ENCODE assay signal across 1 cellular context in the genomic region with DNA sequence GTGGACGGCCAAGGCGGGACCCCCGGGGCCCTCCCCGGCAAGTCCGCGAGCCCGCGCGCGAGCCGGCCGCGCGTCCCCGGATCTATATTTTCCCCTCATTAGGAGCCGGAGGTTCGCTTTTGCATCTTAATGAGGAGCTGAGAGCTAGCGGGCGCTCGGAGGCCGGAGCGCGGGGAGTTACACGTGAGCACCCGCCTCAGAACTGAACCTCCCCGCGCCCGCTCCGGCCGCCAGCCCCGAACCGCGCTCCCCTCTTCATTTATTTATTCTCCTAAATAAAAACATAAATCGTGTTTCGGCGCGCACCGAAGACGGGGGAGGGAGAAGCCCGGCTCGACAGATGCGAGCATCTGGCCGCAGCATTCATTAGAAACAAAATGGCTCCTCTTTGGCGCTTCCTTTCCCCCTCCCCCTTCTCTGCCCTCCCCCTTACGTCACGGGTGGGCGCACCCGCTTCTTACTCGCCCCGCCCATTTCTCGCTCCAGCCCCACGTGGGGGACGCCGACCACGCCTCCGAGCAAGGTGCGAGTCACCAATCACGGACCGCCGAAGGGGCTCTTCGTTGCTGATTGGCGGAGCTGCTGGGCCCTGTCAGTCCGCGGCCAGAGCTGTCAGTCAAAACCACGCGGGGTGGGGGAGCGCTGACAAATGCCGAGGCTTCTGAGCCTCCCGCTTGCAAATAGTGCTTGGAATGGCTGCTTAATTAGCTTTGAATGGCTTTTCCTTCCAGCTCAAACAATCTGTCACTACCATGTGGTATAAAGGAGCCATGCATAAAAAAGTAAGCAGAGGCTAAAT.
TF ChIP-seq lines count a peak whose summit lies in the region.

No MANE protein-coding gene starts in this region.

TF ChIP-seq in K562, 482 proteins besides CTCF, POLR2A, EP300 and RAD21 (continued from another document and continues in another):
- TF ChIP-seq, protein P1, sequence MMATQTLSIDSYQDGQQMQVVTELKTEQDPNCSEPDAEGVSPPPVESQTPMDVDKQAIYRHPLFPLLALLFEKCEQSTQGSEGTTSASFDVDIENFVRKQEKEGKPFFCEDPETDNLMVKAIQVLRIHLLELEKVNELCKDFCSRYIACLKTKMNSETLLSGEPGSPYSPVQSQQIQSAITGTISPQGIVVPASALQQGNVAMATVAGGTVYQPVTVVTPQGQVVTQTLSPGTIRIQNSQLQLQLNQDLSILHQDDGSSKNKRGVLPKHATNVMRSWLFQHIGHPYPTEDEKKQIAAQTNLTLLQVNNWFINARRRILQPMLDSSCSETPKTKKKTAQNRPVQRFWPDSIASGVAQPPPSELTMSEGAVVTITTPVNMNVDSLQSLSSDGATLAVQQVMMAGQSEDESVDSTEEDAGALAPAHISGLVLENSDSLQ (IDR thresholded peaks at IDR 0.05): peak; percentile 100
- TF ChIP-seq, protein P2, sequence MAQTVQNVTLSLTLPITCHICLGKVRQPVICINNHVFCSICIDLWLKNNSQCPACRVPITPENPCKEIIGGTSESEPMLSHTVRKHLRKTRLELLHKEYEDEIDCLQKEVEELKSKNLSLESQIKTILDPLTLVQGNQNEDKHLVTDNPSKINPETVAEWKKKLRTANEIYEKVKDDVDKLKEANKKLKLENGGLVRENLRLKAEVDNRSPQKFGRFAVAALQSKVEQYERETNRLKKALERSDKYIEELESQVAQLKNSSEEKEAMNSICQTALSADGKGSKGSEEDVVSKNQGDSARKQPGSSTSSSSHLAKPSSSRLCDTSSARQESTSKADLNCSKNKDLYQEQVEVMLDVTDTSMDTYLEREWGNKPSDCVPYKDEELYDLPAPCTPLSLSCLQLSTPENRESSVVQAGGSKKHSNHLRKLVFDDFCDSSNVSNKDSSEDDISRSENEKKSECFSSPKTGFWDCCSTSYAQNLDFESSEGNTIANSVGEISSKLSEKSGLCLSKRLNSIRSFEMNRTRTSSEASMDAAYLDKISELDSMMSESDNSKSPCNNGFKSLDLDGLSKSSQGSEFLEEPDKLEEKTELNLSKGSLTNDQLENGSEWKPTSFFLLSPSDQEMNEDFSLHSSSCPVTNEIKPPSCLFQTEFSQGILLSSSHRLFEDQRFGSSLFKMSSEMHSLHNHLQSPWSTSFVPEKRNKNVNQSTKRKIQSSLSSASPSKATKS (CRISPR knock-in tag; IDR thresholded peaks at IDR 0.05): no peak
- peak; percentile 7 for TF ChIP-seq CHD1 (IDR thresholded peaks at IDR 0.05; ENCODE audit: low read length)
- TF ChIP-seq, protein P3, sequence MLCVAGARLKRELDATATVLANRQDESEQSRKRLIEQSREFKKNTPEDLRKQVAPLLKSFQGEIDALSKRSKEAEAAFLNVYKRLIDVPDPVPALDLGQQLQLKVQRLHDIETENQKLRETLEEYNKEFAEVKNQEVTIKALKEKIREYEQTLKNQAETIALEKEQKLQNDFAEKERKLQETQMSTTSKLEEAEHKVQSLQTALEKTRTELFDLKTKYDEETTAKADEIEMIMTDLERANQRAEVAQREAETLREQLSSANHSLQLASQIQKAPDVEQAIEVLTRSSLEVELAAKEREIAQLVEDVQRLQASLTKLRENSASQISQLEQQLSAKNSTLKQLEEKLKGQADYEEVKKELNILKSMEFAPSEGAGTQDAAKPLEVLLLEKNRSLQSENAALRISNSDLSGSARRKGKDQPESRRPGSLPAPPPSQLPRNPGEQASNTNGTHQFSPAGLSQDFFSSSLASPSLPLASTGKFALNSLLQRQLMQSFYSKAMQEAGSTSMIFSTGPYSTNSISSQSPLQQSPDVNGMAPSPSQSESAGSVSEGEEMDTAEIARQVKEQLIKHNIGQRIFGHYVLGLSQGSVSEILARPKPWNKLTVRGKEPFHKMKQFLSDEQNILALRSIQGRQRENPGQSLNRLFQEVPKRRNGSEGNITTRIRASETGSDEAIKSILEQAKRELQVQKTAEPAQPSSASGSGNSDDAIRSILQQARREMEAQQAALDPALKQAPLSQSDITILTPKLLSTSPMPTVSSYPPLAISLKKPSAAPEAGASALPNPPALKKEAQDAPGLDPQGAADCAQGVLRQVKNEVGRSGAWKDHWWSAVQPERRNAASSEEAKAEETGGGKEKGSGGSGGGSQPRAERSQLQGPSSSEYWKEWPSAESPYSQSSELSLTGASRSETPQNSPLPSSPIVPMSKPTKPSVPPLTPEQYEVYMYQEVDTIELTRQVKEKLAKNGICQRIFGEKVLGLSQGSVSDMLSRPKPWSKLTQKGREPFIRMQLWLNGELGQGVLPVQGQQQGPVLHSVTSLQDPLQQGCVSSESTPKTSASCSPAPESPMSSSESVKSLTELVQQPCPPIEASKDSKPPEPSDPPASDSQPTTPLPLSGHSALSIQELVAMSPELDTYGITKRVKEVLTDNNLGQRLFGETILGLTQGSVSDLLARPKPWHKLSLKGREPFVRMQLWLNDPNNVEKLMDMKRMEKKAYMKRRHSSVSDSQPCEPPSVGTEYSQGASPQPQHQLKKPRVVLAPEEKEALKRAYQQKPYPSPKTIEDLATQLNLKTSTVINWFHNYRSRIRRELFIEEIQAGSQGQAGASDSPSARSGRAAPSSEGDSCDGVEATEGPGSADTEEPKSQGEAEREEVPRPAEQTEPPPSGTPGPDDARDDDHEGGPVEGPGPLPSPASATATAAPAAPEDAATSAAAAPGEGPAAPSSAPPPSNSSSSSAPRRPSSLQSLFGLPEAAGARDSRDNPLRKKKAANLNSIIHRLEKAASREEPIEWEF (CRISPR knock-in tag; IDR thresholded peaks at IDR 0.05): no peak
- TF ChIP-seq, protein P4, sequence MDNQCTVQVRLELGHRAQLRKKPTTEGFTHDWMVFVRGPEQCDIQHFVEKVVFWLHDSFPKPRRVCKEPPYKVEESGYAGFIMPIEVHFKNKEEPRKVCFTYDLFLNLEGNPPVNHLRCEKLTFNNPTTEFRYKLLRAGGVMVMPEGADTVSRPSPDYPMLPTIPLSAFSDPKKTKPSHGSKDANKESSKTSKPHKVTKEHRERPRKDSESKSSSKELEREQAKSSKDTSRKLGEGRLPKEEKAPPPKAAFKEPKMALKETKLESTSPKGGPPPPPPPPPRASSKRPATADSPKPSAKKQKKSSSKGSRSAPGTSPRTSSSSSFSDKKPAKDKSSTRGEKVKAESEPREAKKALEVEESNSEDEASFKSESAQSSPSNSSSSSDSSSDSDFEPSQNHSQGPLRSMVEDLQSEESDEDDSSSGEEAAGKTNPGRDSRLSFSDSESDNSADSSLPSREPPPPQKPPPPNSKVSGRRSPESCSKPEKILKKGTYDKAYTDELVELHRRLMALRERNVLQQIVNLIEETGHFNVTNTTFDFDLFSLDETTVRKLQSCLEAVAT (IDR thresholded peaks at IDR 0.05): peak in 1 of 2 experiments; percentile 13; a peak in 1 of 4 replicates
- TF ChIP-seq, protein P5, sequence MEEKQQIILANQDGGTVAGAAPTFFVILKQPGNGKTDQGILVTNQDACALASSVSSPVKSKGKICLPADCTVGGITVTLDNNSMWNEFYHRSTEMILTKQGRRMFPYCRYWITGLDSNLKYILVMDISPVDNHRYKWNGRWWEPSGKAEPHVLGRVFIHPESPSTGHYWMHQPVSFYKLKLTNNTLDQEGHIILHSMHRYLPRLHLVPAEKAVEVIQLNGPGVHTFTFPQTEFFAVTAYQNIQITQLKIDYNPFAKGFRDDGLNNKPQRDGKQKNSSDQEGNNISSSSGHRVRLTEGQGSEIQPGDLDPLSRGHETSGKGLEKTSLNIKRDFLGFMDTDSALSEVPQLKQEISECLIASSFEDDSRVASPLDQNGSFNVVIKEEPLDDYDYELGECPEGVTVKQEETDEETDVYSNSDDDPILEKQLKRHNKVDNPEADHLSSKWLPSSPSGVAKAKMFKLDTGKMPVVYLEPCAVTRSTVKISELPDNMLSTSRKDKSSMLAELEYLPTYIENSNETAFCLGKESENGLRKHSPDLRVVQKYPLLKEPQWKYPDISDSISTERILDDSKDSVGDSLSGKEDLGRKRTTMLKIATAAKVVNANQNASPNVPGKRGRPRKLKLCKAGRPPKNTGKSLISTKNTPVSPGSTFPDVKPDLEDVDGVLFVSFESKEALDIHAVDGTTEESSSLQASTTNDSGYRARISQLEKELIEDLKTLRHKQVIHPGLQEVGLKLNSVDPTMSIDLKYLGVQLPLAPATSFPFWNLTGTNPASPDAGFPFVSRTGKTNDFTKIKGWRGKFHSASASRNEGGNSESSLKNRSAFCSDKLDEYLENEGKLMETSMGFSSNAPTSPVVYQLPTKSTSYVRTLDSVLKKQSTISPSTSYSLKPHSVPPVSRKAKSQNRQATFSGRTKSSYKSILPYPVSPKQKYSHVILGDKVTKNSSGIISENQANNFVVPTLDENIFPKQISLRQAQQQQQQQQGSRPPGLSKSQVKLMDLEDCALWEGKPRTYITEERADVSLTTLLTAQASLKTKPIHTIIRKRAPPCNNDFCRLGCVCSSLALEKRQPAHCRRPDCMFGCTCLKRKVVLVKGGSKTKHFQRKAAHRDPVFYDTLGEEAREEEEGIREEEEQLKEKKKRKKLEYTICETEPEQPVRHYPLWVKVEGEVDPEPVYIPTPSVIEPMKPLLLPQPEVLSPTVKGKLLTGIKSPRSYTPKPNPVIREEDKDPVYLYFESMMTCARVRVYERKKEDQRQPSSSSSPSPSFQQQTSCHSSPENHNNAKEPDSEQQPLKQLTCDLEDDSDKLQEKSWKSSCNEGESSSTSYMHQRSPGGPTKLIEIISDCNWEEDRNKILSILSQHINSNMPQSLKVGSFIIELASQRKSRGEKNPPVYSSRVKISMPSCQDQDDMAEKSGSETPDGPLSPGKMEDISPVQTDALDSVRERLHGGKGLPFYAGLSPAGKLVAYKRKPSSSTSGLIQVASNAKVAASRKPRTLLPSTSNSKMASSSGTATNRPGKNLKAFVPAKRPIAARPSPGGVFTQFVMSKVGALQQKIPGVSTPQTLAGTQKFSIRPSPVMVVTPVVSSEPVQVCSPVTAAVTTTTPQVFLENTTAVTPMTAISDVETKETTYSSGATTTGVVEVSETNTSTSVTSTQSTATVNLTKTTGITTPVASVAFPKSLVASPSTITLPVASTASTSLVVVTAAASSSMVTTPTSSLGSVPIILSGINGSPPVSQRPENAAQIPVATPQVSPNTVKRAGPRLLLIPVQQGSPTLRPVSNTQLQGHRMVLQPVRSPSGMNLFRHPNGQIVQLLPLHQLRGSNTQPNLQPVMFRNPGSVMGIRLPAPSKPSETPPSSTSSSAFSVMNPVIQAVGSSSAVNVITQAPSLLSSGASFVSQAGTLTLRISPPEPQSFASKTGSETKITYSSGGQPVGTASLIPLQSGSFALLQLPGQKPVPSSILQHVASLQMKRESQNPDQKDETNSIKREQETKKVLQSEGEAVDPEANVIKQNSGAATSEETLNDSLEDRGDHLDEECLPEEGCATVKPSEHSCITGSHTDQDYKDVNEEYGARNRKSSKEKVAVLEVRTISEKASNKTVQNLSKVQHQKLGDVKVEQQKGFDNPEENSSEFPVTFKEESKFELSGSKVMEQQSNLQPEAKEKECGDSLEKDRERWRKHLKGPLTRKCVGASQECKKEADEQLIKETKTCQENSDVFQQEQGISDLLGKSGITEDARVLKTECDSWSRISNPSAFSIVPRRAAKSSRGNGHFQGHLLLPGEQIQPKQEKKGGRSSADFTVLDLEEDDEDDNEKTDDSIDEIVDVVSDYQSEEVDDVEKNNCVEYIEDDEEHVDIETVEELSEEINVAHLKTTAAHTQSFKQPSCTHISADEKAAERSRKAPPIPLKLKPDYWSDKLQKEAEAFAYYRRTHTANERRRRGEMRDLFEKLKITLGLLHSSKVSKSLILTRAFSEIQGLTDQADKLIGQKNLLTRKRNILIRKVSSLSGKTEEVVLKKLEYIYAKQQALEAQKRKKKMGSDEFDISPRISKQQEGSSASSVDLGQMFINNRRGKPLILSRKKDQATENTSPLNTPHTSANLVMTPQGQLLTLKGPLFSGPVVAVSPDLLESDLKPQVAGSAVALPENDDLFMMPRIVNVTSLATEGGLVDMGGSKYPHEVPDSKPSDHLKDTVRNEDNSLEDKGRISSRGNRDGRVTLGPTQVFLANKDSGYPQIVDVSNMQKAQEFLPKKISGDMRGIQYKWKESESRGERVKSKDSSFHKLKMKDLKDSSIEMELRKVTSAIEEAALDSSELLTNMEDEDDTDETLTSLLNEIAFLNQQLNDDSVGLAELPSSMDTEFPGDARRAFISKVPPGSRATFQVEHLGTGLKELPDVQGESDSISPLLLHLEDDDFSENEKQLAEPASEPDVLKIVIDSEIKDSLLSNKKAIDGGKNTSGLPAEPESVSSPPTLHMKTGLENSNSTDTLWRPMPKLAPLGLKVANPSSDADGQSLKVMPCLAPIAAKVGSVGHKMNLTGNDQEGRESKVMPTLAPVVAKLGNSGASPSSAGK (IDR thresholded peaks at IDR 0.05): peak; percentile 44; the same call in 1 of the 2 replicates
- peak; percentile 90 for TF ChIP-seq ATF7 (IDR thresholded peaks at IDR 0.05)
- peak; percentile 83 for TF ChIP-seq EP400 (IDR thresholded peaks at IDR 0.05)
- no peak for TF ChIP-seq CTBP1 (IDR thresholded peaks at IDR 0.05; ENCODE audit: borderline replicate concordance)
- no peak for TF ChIP-seq ETV6 (IDR thresholded peaks at IDR 0.05; ENCODE audit: borderline replicate concordance in 1 of 2, low read depth in 2 of 2, low read length in 1 of 2)
- TF ChIP-seq ETV6 (CRISPR knock-in tag; IDR thresholded peaks at IDR 0.05; ENCODE audit: borderline replicate concordance): no peak
- no peak for TF ChIP-seq CEBPB (tag; IDR thresholded peaks at IDR 0.05)
- TF ChIP-seq SMARCA5 (IDR thresholded peaks at IDR 0.05): no peak
- TF ChIP-seq, protein P6, sequence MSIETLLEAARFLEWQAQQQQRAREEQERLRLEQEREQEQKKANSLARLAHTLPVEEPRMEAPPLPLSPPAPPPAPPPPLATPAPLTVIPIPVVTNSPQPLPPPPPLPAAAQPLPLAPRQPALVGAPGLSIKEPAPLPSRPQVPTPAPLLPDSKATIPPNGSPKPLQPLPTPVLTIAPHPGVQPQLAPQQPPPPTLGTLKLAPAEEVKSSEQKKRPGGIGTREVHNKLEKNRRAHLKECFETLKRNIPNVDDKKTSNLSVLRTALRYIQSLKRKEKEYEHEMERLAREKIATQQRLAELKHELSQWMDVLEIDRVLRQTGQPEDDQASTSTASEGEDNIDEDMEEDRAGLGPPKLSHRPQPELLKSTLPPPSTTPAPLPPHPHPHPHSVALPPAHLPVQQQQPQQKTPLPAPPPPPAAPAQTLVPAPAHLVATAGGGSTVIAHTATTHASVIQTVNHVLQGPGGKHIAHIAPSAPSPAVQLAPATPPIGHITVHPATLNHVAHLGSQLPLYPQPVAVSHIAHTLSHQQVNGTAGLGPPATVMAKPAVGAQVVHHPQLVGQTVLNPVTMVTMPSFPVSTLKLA (conservative IDR thresholded peaks at IDR 0.05): peak; percentile 94 to 96
- TF ChIP-seq, protein P7, sequence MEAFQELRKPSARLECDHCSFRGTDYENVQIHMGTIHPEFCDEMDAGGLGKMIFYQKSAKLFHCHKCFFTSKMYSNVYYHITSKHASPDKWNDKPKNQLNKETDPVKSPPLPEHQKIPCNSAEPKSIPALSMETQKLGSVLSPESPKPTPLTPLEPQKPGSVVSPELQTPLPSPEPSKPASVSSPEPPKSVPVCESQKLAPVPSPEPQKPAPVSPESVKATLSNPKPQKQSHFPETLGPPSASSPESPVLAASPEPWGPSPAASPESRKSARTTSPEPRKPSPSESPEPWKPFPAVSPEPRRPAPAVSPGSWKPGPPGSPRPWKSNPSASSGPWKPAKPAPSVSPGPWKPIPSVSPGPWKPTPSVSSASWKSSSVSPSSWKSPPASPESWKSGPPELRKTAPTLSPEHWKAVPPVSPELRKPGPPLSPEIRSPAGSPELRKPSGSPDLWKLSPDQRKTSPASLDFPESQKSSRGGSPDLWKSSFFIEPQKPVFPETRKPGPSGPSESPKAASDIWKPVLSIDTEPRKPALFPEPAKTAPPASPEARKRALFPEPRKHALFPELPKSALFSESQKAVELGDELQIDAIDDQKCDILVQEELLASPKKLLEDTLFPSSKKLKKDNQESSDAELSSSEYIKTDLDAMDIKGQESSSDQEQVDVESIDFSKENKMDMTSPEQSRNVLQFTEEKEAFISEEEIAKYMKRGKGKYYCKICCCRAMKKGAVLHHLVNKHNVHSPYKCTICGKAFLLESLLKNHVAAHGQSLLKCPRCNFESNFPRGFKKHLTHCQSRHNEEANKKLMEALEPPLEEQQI (IDR thresholded peaks at IDR 0.05): no peak
